Comparison of ENCODE assay signal across 11 cellular contexts in genomic region chr17:56290486-56291118, GRCh38.
DNase-seq lines count a peak whose midpoint lies in the region; ATAC-seq and TF ChIP-seq lines count a peak whose summit lies in the region.
"Had no signal": no experiment of that assay in that cellular context is flagged by ENCODE, and none has a peak within 500 bp of the region (broad histone marks: within the 10 kb centered on the region; RNA-seq: fewer than 3 reads in every experiment).

No MANE protein-coding gene starts in this region.

- H3K9me3 ChIP-seq in stomach (no peaks in the 10 kb centered on the region), body of pancreas (no peaks in the 10 kb centered on the region)

- H3K4me3 Mint-ChIP-seq in CD14-positive monocyte (peak overlapping the region; percentile 35 to 86), T-cell (peak overlapping the region; percentile 18 to 52 (median 43)), memory B cell (peak overlapping the region; percentile 47)

- H3K27me3 ChIP-seq in stomach = no peaks in the 10 kb centered on the region
- H3K27me3 ChIP-seq in body of pancreas = no peaks in the 10 kb centered on the region

- no peak overlapping the region for H3K27ac ChIP-seq in stomach
- H3K27ac ChIP-seq in body of pancreas = no peak overlapping the region

- H3K4me1 Mint-ChIP-seq in CD14-positive monocyte (peaks cover 14% of the 10 kb centered on the region), T-cell (peaks cover 12 to 22% (median 16%) of the 10 kb centered on the region in 3 donors), memory B cell (peaks cover 2% of the 10 kb centered on the region)

- H3K27me3 Mint-ChIP-seq in CD14-positive monocyte (ENCODE audit: low read depth in 3 of 3) (no peaks in the 10 kb centered on the region), T-cell (no peaks in the 10 kb centered on the region), memory B cell (peaks cover 2% of the 10 kb centered on the region)

- TF ChIP-seq POLR2A in stomach (IDR thresholded peaks at IDR 0.05) (no peak), body of pancreas (IDR thresholded peaks at IDR 0.05) (no peak)

- 41 to 66% (median 58%) methylated on average over 1 of the region's 1 CpG for WGBS in stomach, 5 donors
- 11 to 18% methylated on average over 1 of the region's 1 CpG for WGBS in body of pancreas, 2 donors

- POLR2A ChIA-PET in T-cell (lab: Charles Lee) = no interaction called here

- DNase-seq in CD14-positive monocyte (ENCODE audit: low spot score) = no peak
- no peak for DNase-seq in T-cell
- DNase-seq in memory B cell (ENCODE audit: low spot score in 2 of 2) = no peak
- DNase-seq in stomach = no peak
- DNase-seq in body of pancreas = no peak
- DNase-seq in medulla oblongata (ENCODE audit: extremely low spot score) = no peak
- DNase-seq in GM19240 (ENCODE audit: insufficient read length, low spot score) = no peak
- DNase-seq: erythroblast, GDM1, NCI-H1930 had no signal

- H3K9me3 Mint-ChIP-seq in CD14-positive monocyte (peaks cover 0 to 2% (median under 1%) of the 10 kb centered on the region in 7 donors), T-cell (no peaks in the 10 kb centered on the region), memory B cell (peaks cover 2% of the 10 kb centered on the region)

- no peak overlapping the region for H3K4me3 ChIP-seq in stomach
- H3K4me3 ChIP-seq in body of pancreas = no peak overlapping the region

- no peaks in the 10 kb centered on the region for H3K36me3 ChIP-seq in stomach
- no peaks in the 10 kb centered on the region for H3K36me3 ChIP-seq in body of pancreas (replicated peaks in 1 of 2; ENCODE audit: insufficient read depth in 1 of 2, low read depth in 2 of 2)

- intact Hi-C loops in CD14-positive monocyte (cut with micrococcal nuclease) (no loop called here), stomach (cut with DNase I; ENCODE audit: low total_unique reads) (no loop called here), body of pancreas (cut with DNase I) (no loop called here)

- ATAC-seq in GM18907 (IDR thresholded peaks at IDR 0.05; ENCODE audit: unreplicated experiment) (peak; percentile 43), T-cell (replicated peaks in 1 of 4) (no peak), memory B cell (ENCODE audit: low read depth) (no peak), body of pancreas (no peak)

- H3K27ac Mint-ChIP-seq in CD14-positive monocyte = peak overlapping the region; percentile 12 to 78 (median 65)
- peak overlapping the region in 1 of 2 donors; percentile 65 for H3K27ac Mint-ChIP-seq in T-cell
- no peak overlapping the region for H3K27ac Mint-ChIP-seq in memory B cell

- TF ChIP-seq EP300 in stomach (IDR thresholded peaks at IDR 0.05) = no peak

- H3K36me3 Mint-ChIP-seq in CD14-positive monocyte = no peaks in the 10 kb centered on the region
- H3K36me3 Mint-ChIP-seq in T-cell = no peaks in the 10 kb centered on the region
- no peaks in the 10 kb centered on the region for H3K36me3 Mint-ChIP-seq in memory B cell

- H3K4me1 ChIP-seq in stomach (peaks cover 0 to 20% (median 11%) of the 10 kb centered on the region in 4 donors), body of pancreas (no peaks in the 10 kb centered on the region)

- TF ChIP-seq CTCF in CD14-positive monocyte (IDR thresholded peaks at IDR 0.05) (no peak), stomach (IDR thresholded peaks at IDR 0.05) (no peak), body of pancreas (IDR thresholded peaks at IDR 0.05) (no peak)

- CTCF ChIA-PET in T-cell (lab: Charles Lee) = no interaction called here
